Comparison of ENCODE assay signal across 13 cellular contexts in genomic region chr1:46452931-46453325, GRCh38.
"Had no signal": no experiment of that assay in that cellular context is flagged by ENCODE, and none has a peak within 500 bp of the region (broad histone marks: within the 10 kb centered on the region; RNA-seq: fewer than 3 reads in every experiment).

No MANE protein-coding gene starts in this region.

- H3K4me3 ChIP-seq: ascending aorta, esophagus muscularis mucosa, mucosa of descending colon, prostate gland, right lobe of liver, tibial nerve had no signal

- H3K27ac ChIP-seq: ascending aorta, esophagus muscularis mucosa, prostate gland, right lobe of liver, tibial nerve, VCaP had no signal

- H3K27me3 ChIP-seq: ascending aorta, right lobe of liver had no signal

- DNase-seq: activated CD4-positive, alpha-beta T cell treated with anti-CD3 and anti-CD28 coated beads for 4 hours; activated CD8-positive, alpha-beta memory T cell treated with anti-CD3 and anti-CD28 coated beads, Interleukin-2, amount 50 U/mL, for 4 hours; activated CD8-positive, alpha-beta T cell treated with anti-CD3 and anti-CD28 coated beads for 36 hours; mucosa of descending colon; naive thymus-derived CD8-positive, alpha-beta T cell; right lobe of liver had no signal

- H3K36me3 ChIP-seq: ascending aorta, esophagus muscularis mucosa, prostate gland, right lobe of liver, tibial nerve had no signal

- FAIRE-seq: islet of Langerhans had no signal

- ATAC-seq: activated CD8-positive, alpha-beta T cell treated with anti-CD3 and anti-CD28 coated beads for 36 hours; left lobe of liver; mucosa of descending colon; naive thymus-derived CD8-positive, alpha-beta T cell; right lobe of liver had no signal

- H3K9me3 ChIP-seq: ascending aorta, esophagus muscularis mucosa, mucosa of descending colon, prostate gland, right lobe of liver, tibial nerve had no signal

- H3K4me1 ChIP-seq: prostate gland, right lobe of liver had no signal
